ENCODE assay signal across 28 cellular contexts in the genomic region with DNA sequence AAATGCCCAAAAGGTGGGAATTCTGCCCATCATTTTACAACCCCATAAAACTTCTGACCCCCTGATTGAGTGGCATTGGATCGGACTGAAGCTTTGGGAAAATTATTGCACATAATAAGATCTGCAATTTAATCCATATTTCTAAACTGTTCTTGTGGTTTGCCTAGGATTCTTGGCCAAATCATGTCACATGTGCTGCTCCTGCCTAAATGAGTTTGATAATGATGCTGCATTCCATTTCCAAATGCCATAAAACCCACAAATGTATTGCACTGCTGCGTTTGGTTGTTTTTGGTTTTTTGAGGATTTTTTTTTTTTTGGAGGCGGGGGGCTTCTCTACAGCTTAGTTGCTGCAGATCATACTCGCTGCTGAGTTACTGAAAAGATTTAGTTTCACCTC.
"Had no signal": no experiment of that assay in that cellular context is flagged by ENCODE, and none has a peak within 500 bp of the region (broad histone marks: within the 10 kb centered on the region; RNA-seq: fewer than 3 reads in every experiment).

No MANE protein-coding gene starts in this region.

- H3K36me3 Mint-ChIP-seq: mesothelial cell of epicardium; neural progenitor cell; stimulated activated naive B cell treated with anti-CD40 and anti-IgM and Interleukin-4, amounts not matched to agents 10 μg/mL and 1 μg/mL and 100 μg/mL, for 72 hours had no signal

- ATAC-seq: effector memory CD8-positive, alpha-beta T cell; heart right ventricle; left cardiac atrium; left lung; mucosa of descending colon; right lobe of liver; stimulated activated naive B cell treated with anti-CD40 and anti-IgM and Interleukin-4, amounts not matched to agents 10 μg/mL and 1 μg/mL and 100 μg/mL, for 72 hours; stimulated activated naive CD8-positive, alpha-beta T cell treated with anti-CD3 and anti-CD28 coated beads, Interleukin-15, amount 100 ng/mL, for 72 hours; upper lobe of right lung had no signal

- H3K4me3 Mint-ChIP-seq: effector memory CD8-positive, alpha-beta T cell; mesothelial cell of epicardium; naive B cell; nephron; neural progenitor cell; stimulated activated naive B cell treated with anti-CD40 and anti-IgM and Interleukin-4, amounts not matched to agents 10 μg/mL and 1 μg/mL and 100 μg/mL, for 72 hours; stimulated activated naive CD8-positive, alpha-beta T cell treated with anti-CD3 and anti-CD28 coated beads, Interleukin-15, amount 100 ng/mL, for 72 hours had no signal

- H3K36me3 ChIP-seq: esophagus squamous epithelium, heart right ventricle, left lung, neural progenitor cell, right lobe of liver, suprapubic skin, transverse colon, upper lobe of right lung, uterus had no signal

- H3K27ac Mint-ChIP-seq: effector memory CD8-positive, alpha-beta T cell; mesothelial cell of epicardium; naive B cell; nephron; neural progenitor cell; progenitor cell of endocrine pancreas; stimulated activated naive B cell treated with anti-CD40 and anti-IgM and Interleukin-4, amounts not matched to agents 10 μg/mL and 1 μg/mL and 100 μg/mL, for 72 hours; stimulated activated naive CD8-positive, alpha-beta T cell treated with anti-CD3 and anti-CD28 coated beads, Interleukin-15, amount 100 ng/mL, for 72 hours had no signal

- H3K4me1 ChIP-seq: esophagus squamous epithelium, heart right ventricle, left lung, neural progenitor cell, parathyroid adenoma, right lobe of liver, suprapubic skin, transverse colon, upper lobe of right lung, uterus had no signal

- H3K4me3 ChIP-seq: coronary artery, esophagus squamous epithelium, heart right ventricle, left lung, mucosa of descending colon, neural progenitor cell, right lobe of liver, suprapubic skin, transverse colon, upper lobe of right lung, uterus had no signal

- H3K4me1 Mint-ChIP-seq: mesothelial cell of epicardium; naive B cell; nephron; neural progenitor cell; stimulated activated naive B cell treated with anti-CD40 and anti-IgM and Interleukin-4, amounts not matched to agents 10 μg/mL and 1 μg/mL and 100 μg/mL, for 72 hours had no signal

- H3K9me3 ChIP-seq: esophagus squamous epithelium, left lung, mucosa of descending colon, right lobe of liver, suprapubic skin, transverse colon, upper lobe of right lung, uterus had no signal

- H3K27me3 ChIP-seq: esophagus squamous epithelium, left lung, neural progenitor cell, right lobe of liver, suprapubic skin, transverse colon, upper lobe of right lung, uterus had no signal

- DNase-seq: effector memory CD8-positive, alpha-beta T cell; erythroblast; esophagus squamous epithelium; foreskin melanocyte; glutamatergic neuron; heart right ventricle; hippocampal formation; left cardiac atrium; left lung; mesenchymal stem cell; mucosa of descending colon; naive B cell; right lobe of liver; small intestine; stimulated activated CD4-positive, alpha-beta T cell treated with anti-CD3 and anti-CD28 coated beads, Interleukin-15, amount 100 ng/mL, for 24 hours; stimulated activated CD4-positive, alpha-beta T cell treated with anti-CD3 and anti-CD28 coated beads, Interleukin-2, amount 100 ng/mL, for 48 hours; stimulated activated naive B cell treated with anti-CD40 and anti-IgM and Interleukin-4, amounts not matched to agents 10 μg/mL and 1 μg/mL and 100 μg/mL, for 72 hours; stimulated activated naive CD8-positive, alpha-beta T cell treated with anti-CD3 and anti-CD28 coated beads, Interleukin-15, amount 100 ng/mL, for 72 hours; transverse colon; upper lobe of right lung; uterus had no signal
